ENCODE assay signal across 8 cellular contexts in genomic region chr19:53879145-53880037, GRCh38. TPM values are rescaled to one million over a fixed set of nuclear protein-coding genes. Genes with fewer than 3 reads are reported as not detected.
A peak's percentile ranks its signal among the peaks of the same experiment; 100 is the strongest.
DNase-seq lines count a peak whose midpoint lies in the region; ATAC-seq lines count a peak whose summit lies in the region.

No MANE protein-coding gene starts in this region.

- H3K27me3 ChIP-seq in NT2/D1 (ENCODE audit: insufficient read depth, insufficient read length) (peaks cover 31% of the 10 kb centered on the region), mucosa of rectum (ENCODE audit: control insufficient read depth in 2 of 2, insufficient read depth in 2 of 2, low read length in 2 of 2) (peaks cover 24 to 27% of the 10 kb centered on the region in 2 donors)

- H3K4me1 ChIP-seq in NT2/D1 (ENCODE audit: insufficient read depth, insufficient read length) (peaks cover 5% of the 10 kb centered on the region), mucosa of rectum (ENCODE audit: control insufficient read depth in 2 of 2, insufficient read depth in 2 of 2, low read length in 2 of 2) (peaks cover 11 to 21% of the 10 kb centered on the region in 2 donors)

- H3K9me3 Mint-ChIP-seq in activated T-cell treated with anti-CD3 and anti-CD28 coated beads, Interleukin-2, amount 50 U/mL, for 24 hours = no peaks in the 10 kb centered on the region

- no peak overlapping the region for H3K27ac ChIP-seq in mucosa of rectum (ENCODE audit: low read depth in 2 of 2, low read length in 2 of 2)

- H3K36me3 Mint-ChIP-seq in activated T-cell treated with anti-CD3 and anti-CD28 coated beads, Interleukin-2, amount 50 U/mL, for 24 hours (ENCODE audit: low read depth) = peaks cover 15% of the 10 kb centered on the region

- H3K27me3 Mint-ChIP-seq in activated T-cell treated with anti-CD3 and anti-CD28 coated beads, Interleukin-2, amount 50 U/mL, for 24 hours = peaks cover 20% of the 10 kb centered on the region

- H3K4me1 Mint-ChIP-seq in activated T-cell treated with anti-CD3 and anti-CD28 coated beads, Interleukin-2, amount 50 U/mL, for 24 hours (ENCODE audit: low read depth) = peaks cover 48% of the 10 kb centered on the region

- H3K9ac ChIP-seq in NT2/D1 (ENCODE audit: insufficient read length, low read depth) (peak overlapping the region; percentile 92), mucosa of rectum (ENCODE audit: low read depth in 1 of 2, low read length in 2 of 2) (peak overlapping the region; percentile 49 to 54)

- H3K9me3 ChIP-seq in NT2/D1 (ENCODE audit: insufficient read depth, low read length) (no peaks in the 10 kb centered on the region), mucosa of rectum (ENCODE audit: control insufficient read depth in 2 of 2, low read length in 2 of 2) (no peaks in the 10 kb centered on the region)

- DNase-seq in A172 (ENCODE audit: low spot score) = peak; percentile 88
- peak; percentile 86 for DNase-seq in NT2/D1 (ENCODE audit: low read depth, low spot score)
- DNase-seq in activated T-cell treated with anti-CD3 and anti-CD28 coated beads, Interleukin-2, amount 50 U/mL, for 24 hours = peak; percentile 90
- DNase-seq in stimulated activated CD8-positive, alpha-beta memory T cell treated with anti-CD3 and anti-CD28 coated beads, Interleukin-2, amount 100 ng/mL, for 1 hour (ENCODE audit: low read depth in 2 of 2) = peak; percentile 65 to 66

- H3K4me3 Mint-ChIP-seq in activated T-cell treated with anti-CD3 and anti-CD28 coated beads, Interleukin-2, amount 50 U/mL, for 24 hours = no peak overlapping the region

- ATAC-seq in GM18861 (IDR thresholded peaks at IDR 0.05; ENCODE audit: unreplicated experiment) = peak; percentile 79
- peak; percentile 84 for ATAC-seq in HG03196 (IDR thresholded peaks at IDR 0.05; ENCODE audit: unreplicated experiment)
- ATAC-seq in esophagus mucosa = peak; percentile 92

- H3K4me3 ChIP-seq in NT2/D1 (ENCODE audit: insufficient read length, low read depth) = peak overlapping the region; percentile 71
- peak overlapping the region; percentile 64 to 83 for H3K4me3 ChIP-seq in mucosa of rectum (ENCODE audit: low read length in 2 of 2)

- peak overlapping the region; percentile 28 for H3K27ac Mint-ChIP-seq in activated T-cell treated with anti-CD3 and anti-CD28 coated beads, Interleukin-2, amount 50 U/mL, for 24 hours

- H3K36me3 ChIP-seq in NT2/D1 (ENCODE audit: insufficient read depth, insufficient read length, low read length) (peaks cover 15% of the 10 kb centered on the region), mucosa of rectum (ENCODE audit: control insufficient read depth in 2 of 2, insufficient read depth in 2 of 2, low read length in 2 of 2) (peaks cover 5 to 6% of the 10 kb centered on the region in 2 donors)

RNA-seq across cellular contexts. Expression of gene PRKCG, which starts 2.6 kb away (rescaled TPM):
- total RNA-seq in A172 (2014; rRNA removed; shearing (Covaris generic)) = 2.2 TPM in 1 of 2 replicates, not detected in the other
- not detected for total RNA-seq in esophagus mucosa

RNA-seq across cellular contexts. Expression of gene MYADM, which starts 11.7 kb away (rescaled TPM):
- total RNA-seq in A172 (2014; rRNA removed; shearing (Covaris generic)) = 34.9 and 49.7 TPM in 2 replicates
- 6.9 TPM for total RNA-seq in esophagus mucosa

RNA-seq across cellular contexts. Expression of gene CACNG7, which starts 29.7 kb away (rescaled TPM):
- total RNA-seq in A172 (2014; rRNA removed; shearing (Covaris generic)) = 0.07 TPM in 1 of 2 replicates, not detected in the other
- not detected for total RNA-seq in esophagus mucosa

RNA-seq across cellular contexts. Expression of gene NLRP12, which starts 55.3 kb away (rescaled TPM):
- total RNA-seq in A172 (2014; rRNA removed; shearing (Covaris generic)) = not detected in 2 replicates
- 0.12 TPM for total RNA-seq in esophagus mucosa
